ENCODE assay signal across 25 cellular contexts in genomic region chrX:69138512-69138911, GRCh38.
"Had no signal": no experiment of that assay in that cellular context is flagged by ENCODE, and none has a peak within 500 bp of the region (broad histone marks: within the 10 kb centered on the region; RNA-seq: fewer than 3 reads in every experiment).

No MANE protein-coding gene starts in this region.

- H2AFZ ChIP-seq: hepatocyte had no signal

- ATAC-seq: activated CD8-positive, alpha-beta memory T cell treated with anti-CD3 and anti-CD28 coated beads, Interleukin-2, amount 10 ng/mL, durations not matched to agents 7 days and 5 days; activated CD8-positive, alpha-beta T cell treated with anti-CD3 and anti-CD28 coated beads for 36 hours; activated naive CD8-positive, alpha-beta T cell treated with anti-CD3 and anti-CD28 coated beads, Interleukin-2, amount 50 U/mL, for 24 hours; SK-N-SH treated with all-trans-retinoic acid at 6 μM for 48 hours had no signal

- H3K27me3 ChIP-seq: hepatocyte, sigmoid colon had no signal

- H3K4me3 ChIP-seq: hepatocyte, left ventricle myocardium inferior, sigmoid colon, transverse colon had no signal

- H3K4me1 ChIP-seq: transverse colon had no signal

- H3K4me1 Mint-ChIP-seq: activated CD4-positive, alpha-beta T cell treated with anti-CD3 and anti-CD28 coated beads, Interleukin-2, amount 10 ng/mL, durations not matched to agents 7 days and 5 days; activated CD8-positive, alpha-beta memory T cell treated with anti-CD3 and anti-CD28 coated beads, Interleukin-2, amount 10 ng/mL, durations not matched to agents 7 days and 5 days; activated naive CD8-positive, alpha-beta T cell treated with anti-CD3 and anti-CD28 coated beads, Interleukin-2, amount 50 U/mL, for 24 hours had no signal

- H3K79me2 ChIP-seq: hepatocyte had no signal

- H3K27me3 Mint-ChIP-seq: stimulated activated naive CD8-positive, alpha-beta T cell treated with anti-CD3 and anti-CD28 coated beads, Interleukin-15, Interleukin-2, amounts not matched to agents 100 ng/mL and 50 ng/mL, for 24 hours had no signal

- H3K9me3 Mint-ChIP-seq: activated CD4-positive, alpha-beta T cell treated with anti-CD3 and anti-CD28 coated beads, Interleukin-2, amount 10 ng/mL, durations not matched to agents 7 days and 5 days; activated CD8-positive, alpha-beta T cell treated with anti-CD3 and anti-CD28 coated beads for 36 hours; activated naive CD8-positive, alpha-beta T cell treated with anti-CD3 and anti-CD28 coated beads, Interleukin-2, amount 50 U/mL, for 24 hours; activated T-helper 1 cell treated with anti-CD3 and anti-CD28 coated beads, Interleukin-12 subunit alpha, Interleukin-12 subunit beta, Interleukin-2, Interleukin-4 antibody, amounts not matched to agents 30 ng/mL and 10 ng/mL and 1 ng/mL, durations not matched to agents 14 hours and 24 hours and 36 hours; immature natural killer cell; stimulated activated naive CD8-positive, alpha-beta T cell treated with anti-CD3 and anti-CD28 coated beads, Interleukin-15, Interleukin-2, amounts not matched to agents 100 ng/mL and 50 ng/mL, for 24 hours had no signal

- H3K36me3 Mint-ChIP-seq: activated CD8-positive, alpha-beta memory T cell treated with anti-CD3 and anti-CD28 coated beads, Interleukin-2, amount 10 ng/mL, durations not matched to agents 7 days and 5 days; immature natural killer cell had no signal

- H3K27ac Mint-ChIP-seq: activated CD4-positive, alpha-beta T cell treated with anti-CD3 and anti-CD28 coated beads, Interleukin-2, amount 10 ng/mL, durations not matched to agents 7 days and 5 days; activated CD8-positive, alpha-beta memory T cell treated with anti-CD3 and anti-CD28 coated beads, Interleukin-2, amount 10 ng/mL, durations not matched to agents 7 days and 5 days; activated CD8-positive, alpha-beta T cell treated with anti-CD3 and anti-CD28 coated beads for 36 hours; activated naive CD8-positive, alpha-beta T cell treated with anti-CD3 and anti-CD28 coated beads, Interleukin-2, amount 50 U/mL, for 24 hours; activated T-helper 1 cell treated with anti-CD3 and anti-CD28 coated beads, Interleukin-12 subunit alpha, Interleukin-12 subunit beta, Interleukin-2, Interleukin-4 antibody, amounts not matched to agents 30 ng/mL and 10 ng/mL and 1 ng/mL, durations not matched to agents 14 hours and 24 hours and 36 hours; immature natural killer cell; stimulated activated naive CD8-positive, alpha-beta T cell treated with anti-CD3 and anti-CD28 coated beads, Interleukin-15, Interleukin-2, amounts not matched to agents 100 ng/mL and 50 ng/mL, for 24 hours had no signal

- H3K27ac ChIP-seq: VCaP had no signal

- H3K9me3 ChIP-seq: left ventricle myocardium inferior, sigmoid colon, transverse colon had no signal

- H3K4me3 Mint-ChIP-seq: activated CD4-positive, alpha-beta T cell treated with anti-CD3 and anti-CD28 coated beads, Interleukin-2, amount 10 ng/mL, durations not matched to agents 7 days and 5 days; activated CD8-positive, alpha-beta memory T cell treated with anti-CD3 and anti-CD28 coated beads, Interleukin-2, amount 10 ng/mL, durations not matched to agents 7 days and 5 days; activated CD8-positive, alpha-beta T cell treated with anti-CD3 and anti-CD28 coated beads for 36 hours; activated naive CD8-positive, alpha-beta T cell treated with anti-CD3 and anti-CD28 coated beads, Interleukin-2, amount 50 U/mL, for 24 hours; activated T-helper 1 cell treated with anti-CD3 and anti-CD28 coated beads, Interleukin-12 subunit alpha, Interleukin-12 subunit beta, Interleukin-2, Interleukin-4 antibody, amounts not matched to agents 30 ng/mL and 10 ng/mL and 1 ng/mL, durations not matched to agents 14 hours and 24 hours and 36 hours; immature natural killer cell; stimulated activated naive CD8-positive, alpha-beta T cell treated with anti-CD3 and anti-CD28 coated beads, Interleukin-15, Interleukin-2, amounts not matched to agents 100 ng/mL and 50 ng/mL, for 24 hours had no signal

- H3K4me2 ChIP-seq: hepatocyte had no signal

- H3K36me3 ChIP-seq: left ventricle myocardium inferior, sigmoid colon, transverse colon had no signal

- DNase-seq: activated CD4-positive, alpha-beta T cell treated with anti-CD3 and anti-CD28 coated beads, Interleukin-2, amount 10 ng/mL, durations not matched to agents 7 days and 5 days; activated CD4-positive, CD25-positive, alpha-beta regulatory T cell treated with anti-CD3 and anti-CD28 coated beads, Interleukin-2, amount 50 U/mL, for 72 hours; activated CD8-positive, alpha-beta memory T cell treated with anti-CD3 and anti-CD28 coated beads, Interleukin-2, amount 10 ng/mL, durations not matched to agents 7 days and 5 days; activated CD8-positive, alpha-beta T cell treated with anti-CD3 and anti-CD28 coated beads for 36 hours; activated gamma-delta T cell; activated naive CD4-positive, alpha-beta T cell treated with anti-CD3 and anti-CD28 coated beads, Interleukin-2, amount 50 U/mL, for 16 hours; activated naive CD8-positive, alpha-beta T cell treated with anti-CD3 and anti-CD28 coated beads, Interleukin-2, amount 50 U/mL, for 24 hours; dermis blood vessel endothelial cell; effector CD8-positive, alpha-beta T cell; erythroblast; glutamatergic neuron; immature natural killer cell; kidney glomerular epithelial cell; left ventricle myocardium inferior; midbrain; occipital lobe; sigmoid colon; stimulated activated CD4-positive, alpha-beta T cell treated with anti-CD3 and anti-CD28 coated beads, Interleukin-12 subunit alpha, Interleukin-12 subunit beta, amount 100 ng/mL, for 4 hours; stimulated activated CD4-positive, alpha-beta T cell treated with anti-CD3 and anti-CD28 coated beads, Interleukin-1b, Interleukin-23, amount 100 ng/mL, for 48 hours; transverse colon had no signal
